ENCODE assay signal across 1 cellular context in genomic region chr7:136997735-136998134, GRCh38.
A peak's percentile ranks its signal among the peaks of the same experiment; 100 is the strongest.
TF ChIP-seq lines count a peak whose summit lies in the region.

No MANE protein-coding gene starts in this region.

TF ChIP-seq in IMR-90, 13 proteins besides CTCF, POLR2A, EP300 and RAD21:
- TF ChIP-seq CEBPB (IDR thresholded peaks at IDR 0.05; ENCODE audit: low read depth, low read length) (no peak), USF2 (IDR thresholded peaks at IDR 0.05; ENCODE audit: low read depth, low read length) (no peak), BHLHE40 (IDR thresholded peaks at IDR 0.05; ENCODE audit: low read depth, low read length) (0 out of 2 replicates have a peak, but pooled peaks have one; percentile 6)
TF ChIP-seq in IMR-90: peak in this region for 1.
